Comparison of ENCODE assay signal across 1 cellular context in genomic region chr18:30999887-31000628, GRCh38.
TF ChIP-seq lines count a peak whose summit lies in the region.

No MANE protein-coding gene starts in this region.

TF ChIP-seq in K562, 482 proteins besides CTCF, POLR2A, EP300 and RAD21 (continued from another document):
- TF ChIP-seq, protein P1, sequence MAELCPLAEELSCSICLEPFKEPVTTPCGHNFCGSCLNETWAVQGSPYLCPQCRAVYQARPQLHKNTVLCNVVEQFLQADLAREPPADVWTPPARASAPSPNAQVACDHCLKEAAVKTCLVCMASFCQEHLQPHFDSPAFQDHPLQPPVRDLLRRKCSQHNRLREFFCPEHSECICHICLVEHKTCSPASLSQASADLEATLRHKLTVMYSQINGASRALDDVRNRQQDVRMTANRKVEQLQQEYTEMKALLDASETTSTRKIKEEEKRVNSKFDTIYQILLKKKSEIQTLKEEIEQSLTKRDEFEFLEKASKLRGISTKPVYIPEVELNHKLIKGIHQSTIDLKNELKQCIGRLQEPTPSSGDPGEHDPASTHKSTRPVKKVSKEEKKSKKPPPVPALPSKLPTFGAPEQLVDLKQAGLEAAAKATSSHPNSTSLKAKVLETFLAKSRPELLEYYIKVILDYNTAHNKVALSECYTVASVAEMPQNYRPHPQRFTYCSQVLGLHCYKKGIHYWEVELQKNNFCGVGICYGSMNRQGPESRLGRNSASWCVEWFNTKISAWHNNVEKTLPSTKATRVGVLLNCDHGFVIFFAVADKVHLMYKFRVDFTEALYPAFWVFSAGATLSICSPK (IDR thresholded peaks at IDR 0.05; ENCODE audit: borderline replicate concordance) = no peak
- TF ChIP-seq ZNF239 (CRISPR knock-in tag; IDR thresholded peaks at IDR 0.05) (no peak), FOXK1 (CRISPR knock-in tag; IDR thresholded peaks at IDR 0.05; ENCODE audit: borderline replicate concordance) (no peak), KAT8 (IDR thresholded peaks at IDR 0.05; ENCODE audit: low read depth) (no peak), ZNF23 (CRISPR knock-in tag; IDR thresholded peaks at IDR 0.05) (no peak), ZFP36 (IDR thresholded peaks at IDR 0.05; ENCODE audit: low read depth, low read length, partially characterized antibody) (no peak), RBM14 (IDR thresholded peaks at IDR 0.05; ENCODE audit: borderline replicate concordance, insufficient read depth, low read depth, low read length) (no peak), TCF7 (IDR thresholded peaks at IDR 0.05; ENCODE audit: borderline replicate concordance) (no peak), NUFIP1 (IDR thresholded peaks at IDR 0.05; ENCODE audit: partially characterized antibody) (no peak), SRSF1 (IDR thresholded peaks at IDR 0.05; ENCODE audit: low read depth, low read length) (no peak), POLR2B (IDR thresholded peaks at IDR 0.05; ENCODE audit: low read depth, partially characterized antibody) (no peak), ESRRB (CRISPR knock-in tag; IDR thresholded peaks at IDR 0.05; ENCODE audit: borderline replicate concordance) (no peak), PREB (CRISPR knock-in tag; IDR thresholded peaks at IDR 0.05) (no peak)
- TF ChIP-seq, protein P2, sequence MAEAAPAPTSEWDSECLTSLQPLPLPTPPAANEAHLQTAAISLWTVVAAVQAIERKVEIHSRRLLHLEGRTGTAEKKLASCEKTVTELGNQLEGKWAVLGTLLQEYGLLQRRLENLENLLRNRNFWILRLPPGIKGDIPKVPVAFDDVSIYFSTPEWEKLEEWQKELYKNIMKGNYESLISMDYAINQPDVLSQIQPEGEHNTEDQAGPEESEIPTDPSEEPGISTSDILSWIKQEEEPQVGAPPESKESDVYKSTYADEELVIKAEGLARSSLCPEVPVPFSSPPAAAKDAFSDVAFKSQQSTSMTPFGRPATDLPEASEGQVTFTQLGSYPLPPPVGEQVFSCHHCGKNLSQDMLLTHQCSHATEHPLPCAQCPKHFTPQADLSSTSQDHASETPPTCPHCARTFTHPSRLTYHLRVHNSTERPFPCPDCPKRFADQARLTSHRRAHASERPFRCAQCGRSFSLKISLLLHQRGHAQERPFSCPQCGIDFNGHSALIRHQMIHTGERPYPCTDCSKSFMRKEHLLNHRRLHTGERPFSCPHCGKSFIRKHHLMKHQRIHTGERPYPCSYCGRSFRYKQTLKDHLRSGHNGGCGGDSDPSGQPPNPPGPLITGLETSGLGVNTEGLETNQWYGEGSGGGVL (CRISPR knock-in tag; IDR thresholded peaks at IDR 0.05) = no peak
